Comparison of ENCODE assay signal across 8 cellular contexts in genomic region chr10:86523348-86523747, GRCh38. TPM values are rescaled to one million over a fixed set of nuclear protein-coding genes. Genes with fewer than 3 reads are reported as not detected.
A peak's percentile ranks its signal among the peaks of the same experiment; 100 is the strongest.
DNase-seq lines count a peak whose midpoint lies in the region; ATAC-seq and TF ChIP-seq lines count a peak whose summit lies in the region.

No MANE protein-coding gene starts in this region.

- peak in 1 of 2 donors; percentile 51 for DNase-seq in cardiac muscle cell (ENCODE audit: low read depth in 1 of 2, low spot score in 1 of 2)
- no peak for DNase-seq in left cardiac atrium
- DNase-seq in RKO (ENCODE audit: low spot score), result peak; percentile 43
- DNase-seq in fibroblast of the aortic adventitia (ENCODE audit: low read depth), result peak; percentile 47
- DNase-seq in testis, result peak; percentile 37
- no peak for DNase-seq in omental fat pad (ENCODE audit: low spot score)
- no peak for DNase-seq in GM10266 (ENCODE audit: extremely low spot score)

- ATAC-seq in left cardiac atrium, result no peak
- no peak for ATAC-seq in omental fat pad (ENCODE audit: low FRiP score)
- no peak for ATAC-seq in HG03139 (IDR thresholded peaks at IDR 0.05; ENCODE audit: unreplicated experiment)

- H3K36me3 ChIP-seq in cardiac muscle cell (no peaks in the 10 kb centered on the region), testis (ENCODE audit: low read depth, missing control alignments) (no peaks in the 10 kb centered on the region)

- TF ChIP-seq POLR2A in testis (IDR thresholded peaks at IDR 0.05), result no peak

- no peak overlapping the region for H3K27ac ChIP-seq in cardiac muscle cell
- H3K27ac ChIP-seq in testis, result no peak overlapping the region

- H3K27me3 ChIP-seq in cardiac muscle cell (no peaks in the 10 kb centered on the region), testis (no peaks in the 10 kb centered on the region)

- TF ChIP-seq CTCF in cardiac muscle cell (IDR thresholded peaks at IDR 0.05; ENCODE audit: low read depth, low read length) (peak; percentile 20), fibroblast of the aortic adventitia (IDR thresholded peaks at IDR 0.05; ENCODE audit: insufficient read depth, low read length) (peak; percentile 43), testis (IDR thresholded peaks at IDR 0.05) (no peak), omental fat pad (IDR thresholded peaks at IDR 0.05) (no peak), GM10266 (IDR thresholded peaks at IDR 0.05; ENCODE audit: control insufficient read depth, insufficient read depth, low read depth, missing control alignments) (no peak)

- H3K9me3 ChIP-seq in cardiac muscle cell (ENCODE audit: low read depth) (no peaks in the 10 kb centered on the region), testis (no peaks in the 10 kb centered on the region)

- intact Hi-C loops in left cardiac atrium (cut with DNase I) (no loop called here), testis (cut with DNase I; ENCODE audit: low total_unique reads) (no loop called here)

- 29 to 35% methylated on average over 1 of the region's 1 CpG for WGBS in testis, 2 donors

- H3K4me3 ChIP-seq in cardiac muscle cell, result peak overlapping the region; percentile 77
- peak overlapping the region; percentile 89 for H3K4me3 ChIP-seq in fibroblast of the aortic adventitia (ENCODE audit: low read depth, low read length)
- H3K4me3 ChIP-seq in testis, result no peak overlapping the region

- H3K4me1 ChIP-seq in cardiac muscle cell (ENCODE audit: low read depth) (peaks cover 26% of the 10 kb centered on the region), testis (peaks cover 11% of the 10 kb centered on the region)

RNA-seq across cellular contexts. Expression of gene WAPL, which starts 1.8 kb away (rescaled TPM):
- total RNA-seq in cardiac muscle cell (19.9 and 27.9 TPM in 2 replicates), left cardiac atrium (10 to 100 TPM; 20.4 to 25.1 TPM), fibroblast of the aortic adventitia (ENCODE audit: low replicate concordance) (40.9 and 149 TPM in 2 replicates), testis (10 to 100 TPM; 80.8 to 89.8 TPM), omental fat pad (10 to 100 TPM; 29.8 to 61.5 (median 40.1) TPM)
- polyA plus RNA-seq in cardiac muscle cell (15.2 and 22.9 TPM in 2 replicates), testis (ENCODE audit: insufficient read depth, low read depth, low replicate concordance) (65.7 TPM)

Comparison
In these comparisons a context has a peak if more than half of its experiments do, and no peak if none do; other contexts are left out.
1. DNase-seq: peak in RKO (single experiment), fibroblast of the aortic adventitia (single experiment) and testis (single experiment); none in left cardiac atrium (single experiment), omental fat pad (single experiment) and GM10266 (single experiment).
2. H3K4me3 ChIP-seq: peak in cardiac muscle cell (single experiment) and fibroblast of the aortic adventitia (single experiment); none in testis (0 of 2).
3. CTCF ChIP-seq: peak in cardiac muscle cell (single experiment) and fibroblast of the aortic adventitia (single experiment); none in testis (0 of 3), omental fat pad (0 of 3) and GM10266 (single experiment).